8 cellular contexts compared by ENCODE assay signal in genomic region chr10:116787893-116788665, GRCh38. TPM values are rescaled to one million over a fixed set of nuclear protein-coding genes. Genes with fewer than 3 reads are reported as not detected.
DNase-seq lines count a peak whose midpoint lies in the region; ATAC-seq and TF ChIP-seq lines count a peak whose summit lies in the region.

No MANE protein-coding gene starts in this region.

- intact Hi-C loops in activated CD8-positive, alpha-beta T cell treated with anti-CD3 and anti-CD28 coated beads for 36 hours (cut with micrococcal nuclease): loop anchor here (2.0 kb wide), 1 partner anchor 107 kb away; no protein-coding TSS in a partner anchor

- POLR2A ChIA-PET in activated CD8-positive, alpha-beta T cell treated with anti-CD3 and anti-CD28 coated beads for 36 hours (lab: Charles Lee): interaction anchor here (0.6 kb wide), 1 partner anchor 316 kb away, joined by 3 read pairs; no protein-coding TSS in a partner anchor

- no peaks in the 10 kb centered on the region for H3K9me3 Mint-ChIP-seq in activated CD8-positive, alpha-beta T cell treated with anti-CD3 and anti-CD28 coated beads for 36 hours
- no peaks in the 10 kb centered on the region for H3K9me3 Mint-ChIP-seq in memory B cell

- DNase-seq in ACHN (peak; percentile 72), NCI-H510A (lab: John Stamatoyannopoulos, UW) (peak; percentile 18), memory B cell (ENCODE audit: low spot score in 2 of 2) (peak; percentile 60 to 73)
- DNase-seq in activated CD8-positive, alpha-beta T cell treated with anti-CD3 and anti-CD28 coated beads for 36 hours: peak; percentile 91
- DNase-seq in effector memory CD4-positive, alpha-beta T cell: peak; percentile 44 to 57 (median 45)
- DNase-seq in stimulated activated CD8-positive, alpha-beta memory T cell treated with anti-CD3 and anti-CD28 coated beads, Interleukin-12 subunit alpha, Interleukin-12 subunit beta, amount 100 ng/mL, for 4 hours (ENCODE audit: low read depth): peak; percentile 52

- H3K27ac ChIP-seq in effector memory CD4-positive, alpha-beta T cell (ENCODE audit: insufficient read depth, low read length, poor library complexity, severe bottlenecking): no peak overlapping the region

- H3K9me3 ChIP-seq in effector memory CD4-positive, alpha-beta T cell (ENCODE audit: control insufficient read depth, low read length): no peaks in the 10 kb centered on the region

- H3K4me1 Mint-ChIP-seq in activated CD8-positive, alpha-beta T cell treated with anti-CD3 and anti-CD28 coated beads for 36 hours (ENCODE audit: low read depth): peaks cover 12% of the 10 kb centered on the region
- peaks cover 3% of the 10 kb centered on the region for H3K4me1 Mint-ChIP-seq in memory B cell

- H3K36me3 Mint-ChIP-seq in activated CD8-positive, alpha-beta T cell treated with anti-CD3 and anti-CD28 coated beads for 36 hours (ENCODE audit: low read depth): no peaks in the 10 kb centered on the region
- H3K36me3 Mint-ChIP-seq in memory B cell: no peaks in the 10 kb centered on the region

- no peaks in the 10 kb centered on the region for H3K27me3 ChIP-seq in effector memory CD4-positive, alpha-beta T cell (replicated peaks; ENCODE audit: control insufficient read depth, insufficient read depth, low read length, poor library complexity, severe bottlenecking)

- peaks cover 10% of the 10 kb centered on the region for H3K27me3 Mint-ChIP-seq in activated CD8-positive, alpha-beta T cell treated with anti-CD3 and anti-CD28 coated beads for 36 hours
- peaks cover 8% of the 10 kb centered on the region for H3K27me3 Mint-ChIP-seq in memory B cell

- peak; percentile 98 for TF ChIP-seq CTCF in activated CD8-positive, alpha-beta T cell treated with anti-CD3 and anti-CD28 coated beads for 36 hours (IDR thresholded peaks at IDR 0.05)

- in situ Hi-C loops in ACHN (cut with HindIII; ENCODE audit: low pct_ligation_motif_present, low pct_unique_long_range_greater_than_20kb, low sequenced_read_pairs): loop anchor here (25.0 kb wide), 1 partner anchor 101 kb away; no protein-coding TSS in a partner anchor

- CTCF ChIA-PET in activated CD8-positive, alpha-beta T cell treated with anti-CD3 and anti-CD28 coated beads for 36 hours (lab: Charles Lee): interaction anchor here (0.7 to 6.1 kb wide), 50 partner anchors 9 to 541 kb away, joined by 3 to 82 read pairs (median 4); partner anchors contain the start of gene HSPA12A

- peak overlapping the region; percentile 72 for H3K27ac Mint-ChIP-seq in activated CD8-positive, alpha-beta T cell treated with anti-CD3 and anti-CD28 coated beads for 36 hours
- H3K27ac Mint-ChIP-seq in memory B cell: no peak overlapping the region

- ATAC-seq in GM18519 (IDR thresholded peaks at IDR 0.05; ENCODE audit: low FRiP score, unreplicated experiment): peak; percentile 71
- peak; percentile 86 for ATAC-seq in HG03103 (IDR thresholded peaks at IDR 0.05; ENCODE audit: low read depth, unreplicated experiment)
- ATAC-seq in activated CD8-positive, alpha-beta T cell treated with anti-CD3 and anti-CD28 coated beads for 36 hours: peak; percentile 93
- ATAC-seq in memory B cell (ENCODE audit: low read depth): peak; percentile 72

- peak overlapping the region; percentile 31 for H3K4me3 ChIP-seq in effector memory CD4-positive, alpha-beta T cell (ENCODE audit: insufficient read depth, low read depth, low read length, poor library complexity, severe bottlenecking)

- no peaks in the 10 kb centered on the region for H3K36me3 ChIP-seq in effector memory CD4-positive, alpha-beta T cell (ENCODE audit: control insufficient read depth, insufficient read depth, low read length)

- H3K4me1 ChIP-seq in effector memory CD4-positive, alpha-beta T cell (ENCODE audit: control insufficient read depth, insufficient read depth, low read length, poor library complexity, severe bottlenecking): peaks cover 4% of the 10 kb centered on the region

- peak overlapping the region; percentile 42 for H3K4me3 Mint-ChIP-seq in activated CD8-positive, alpha-beta T cell treated with anti-CD3 and anti-CD28 coated beads for 36 hours
- H3K4me3 Mint-ChIP-seq in memory B cell: peak overlapping the region; percentile 46

RNA-seq across cellular contexts. Expression of gene HSPA12A, which starts 45.7 kb away (rescaled TPM):
- under 1 TPM in 1 of 2 experiments, not detected in 1; 0.07 TPM for total RNA-seq in activated CD8-positive, alpha-beta T cell treated with anti-CD3 and anti-CD28 coated beads for 36 hours

Comparison
In these comparisons a context has a peak if more than half of its experiments do, and no peak if none do; other contexts are left out.
1. DNase-seq: peak in every context shown above with its lines; median percentile 91 in activated CD8-positive, alpha-beta T cell treated with anti-CD3 and anti-CD28 coated beads for 36 hours; 72 in ACHN; 66 in memory B cell; 52 in stimulated activated CD8-positive, alpha-beta memory T cell treated with anti-CD3 and anti-CD28 coated beads, Interleukin-12 subunit alpha, Interleukin-12 subunit beta, amount 100 ng/mL, for 4 hours; 45 in effector memory CD4-positive, alpha-beta T cell; 18 in NCI-H510A.